In genomic region chr17:66494023-66494803, GRCh38 we compare ENCODE assay signal across 9 cellular contexts.
DNase-seq lines count a peak whose midpoint lies in the region; ATAC-seq, FAIRE-seq and TF ChIP-seq lines count a peak whose summit lies in the region.
"Had no signal": no experiment of that assay in that cellular context is flagged by ENCODE, and none has a peak within 500 bp of the region (broad histone marks: within the 10 kb centered on the region; RNA-seq: fewer than 3 reads in every experiment).

No MANE protein-coding gene starts in this region.

- intact Hi-C loops in A673 (cut with micrococcal nuclease; ENCODE audit: unreplicated experiment) (no loop called here), Caco-2 (cut with micrococcal nuclease; ENCODE audit: unreplicated experiment) (no loop called here)

- H3K36me3 ChIP-seq in A673 (ENCODE audit: insufficient read depth, low read length, poor library complexity, severe bottlenecking) (no peaks in the 10 kb centered on the region), Caco-2 (ENCODE audit: control insufficient read depth, insufficient read depth, low read length) (no peaks in the 10 kb centered on the region)
- H3K36me3 ChIP-seq: esophagus muscularis mucosa had no signal

- TF ChIP-seq CTCF in A673 (conservative IDR thresholded peaks at IDR 0.05; ENCODE audit: low read depth, low read length) (no peak), Caco-2 (IDR thresholded peaks at IDR 0.05; ENCODE audit: insufficient read depth in 1 of 2, low read depth in 1 of 2, low read length in 1 of 2, severe bottlenecking in 1 of 2, unreplicated experiment in 1 of 2) (no peak)

- CTCF ChIA-PET in A673 (lab: Charles Lee) (no interaction called here), Caco-2 (lab: Charles Lee) (no interaction called here)

- peak overlapping the region; percentile 14 for H3K27ac ChIP-seq in A673 (ENCODE audit: low read depth, low read length, poor library complexity, severe bottlenecking)
- H3K27ac ChIP-seq: esophagus muscularis mucosa had no signal

- ATAC-seq in GM18858 (IDR thresholded peaks at IDR 0.05; ENCODE audit: unreplicated experiment), result no peak

- TF ChIP-seq POLR2A in H54 (IDR thresholded peaks at IDR 0.05; ENCODE audit: low read depth, low read length), result no peak

- H3K9me3 ChIP-seq in A673 (ENCODE audit: low read depth, low read length, poor library complexity, severe bottlenecking) (no peaks in the 10 kb centered on the region), Caco-2 (no peaks in the 10 kb centered on the region)
- H3K9me3 ChIP-seq: esophagus muscularis mucosa had no signal

- no peak overlapping the region for H3K4me3 Mint-ChIP-seq in Caco-2 (ENCODE audit: unreplicated experiment)

- peak; percentile 96 for FAIRE-seq in H54 (lab: Jason Lieb, UNC)

- POLR2A ChIA-PET in A673 (lab: Charles Lee; ENCODE audit: low non-redundant PET) (no interaction called here), Caco-2 (lab: Charles Lee) (no interaction called here)

- no peaks in the 10 kb centered on the region for H3K27me3 Mint-ChIP-seq in Caco-2 (ENCODE audit: insufficient read depth, unreplicated experiment)

- no peak overlapping the region for H3K27ac Mint-ChIP-seq in Caco-2 (ENCODE audit: unreplicated experiment)

- no peaks in the 10 kb centered on the region for H3K27me3 ChIP-seq in A673 (replicated peaks; ENCODE audit: insufficient read depth, low read depth, low read length, poor library complexity)
- H3K27me3 ChIP-seq in Caco-2 (replicated peaks; ENCODE audit: control insufficient read depth, insufficient read depth, low read length), result no peaks in the 10 kb centered on the region
- H3K27me3 ChIP-seq: esophagus muscularis mucosa had no signal

- BruUV-seq in A673 (replicated peaks; lab: Mats Ljungman, UMichigan) (no TSS peak), Caco-2 (replicated peaks; lab: Mats Ljungman, UMichigan) (no TSS peak)

- DNase-seq in A673 (ENCODE audit: low spot score) (peak; percentile 90), H54 (ENCODE audit: insufficient read length, low spot score) (peak; percentile 81), SKM-1 treated with dmso at 0.1 percent for 144 hours (lab: John Stamatoyannopoulos, UW; ENCODE audit: unreplicated experiment) (peak; percentile 58), fibroblast of peridontal ligament (ENCODE audit: extremely low read depth) (peak; percentile 82), GM19238 (ENCODE audit: insufficient read length, low spot score) (no peak), HuH-7.5 (ENCODE audit: low spot score) (no peak), Caco-2 (no peak)

- H3K4me1 Mint-ChIP-seq in Caco-2 (ENCODE audit: low read depth, unreplicated experiment), result no peaks in the 10 kb centered on the region

- H3K4me1 ChIP-seq in A673 (ENCODE audit: insufficient read depth, low read length, poor library complexity, severe bottlenecking), result peaks cover 31% of the 10 kb centered on the region
- H3K4me1 ChIP-seq in Caco-2, result no peaks in the 10 kb centered on the region

- no peaks in the 10 kb centered on the region for H3K36me3 Mint-ChIP-seq in Caco-2 (ENCODE audit: insufficient read depth, unreplicated experiment)

- no peaks in the 10 kb centered on the region for H3K9me3 Mint-ChIP-seq in Caco-2 (ENCODE audit: unreplicated experiment)

- H3K4me3 ChIP-seq in A673 (ENCODE audit: low read depth, low read length, poor library complexity, severe bottlenecking) (no peak overlapping the region), Caco-2 (ENCODE audit: low read depth, low read length) (no peak overlapping the region)
- H3K4me3 ChIP-seq: esophagus muscularis mucosa had no signal

Comparison
In these comparisons a context has a peak if more than half of its experiments do, and no peak if none do; other contexts are left out.
1. DNase-seq: peak in A673 (single experiment), H54 (single experiment), SKM-1 treated with dmso at 0.1 percent for 144 hours (single experiment) and fibroblast of peridontal ligament (single experiment); none in GM19238 (single experiment), HuH-7.5 (single experiment) and Caco-2 (0 of 2).